ENCODE assay signal across 11 cellular contexts in genomic region chr22:50444663-50445062, GRCh38. TPM values are rescaled to one million over a fixed set of nuclear protein-coding genes. Genes with fewer than 3 reads are reported as not detected.
A peak's percentile ranks its signal among the peaks of the same experiment; 100 is the strongest.
DNase-seq lines count a peak whose midpoint lies in the region; ATAC-seq and TF ChIP-seq lines count a peak whose summit lies in the region.
"Had no signal": no experiment of that assay in that cellular context is flagged by ENCODE, and none has a peak within 500 bp of the region (broad histone marks: within the 10 kb centered on the region; RNA-seq: fewer than 3 reads in every experiment).

No MANE protein-coding gene starts in this region.

- ATAC-seq in SK-N-SH treated with all-trans-retinoic acid at 6 μM for 48 hours: peak; percentile 33

- no peak for TF ChIP-seq RAD21 in SK-N-SH (IDR thresholded peaks at IDR 0.05; ENCODE audit: low read length)

- POLR2A ChIA-PET in SK-N-SH (lab: Yijun Ruan, JAX): no interaction called here

- DNase-seq in SK-N-SH (no peak), adipocyte (ENCODE audit: low read depth) (peak; percentile 55), substantia nigra (lab: John Stamatoyannopoulos, UW) (peak in 1 of 49 donors; percentile 38), NCI-H2081 (lab: John Stamatoyannopoulos, UW) (no peak), cortex of kidney (lab: John Stamatoyannopoulos, UW) (no peak)
- DNase-seq in NK-92 treated with Interleukin-12 subunit alpha and Interleukin-12 subunit beta, amount 100 ng/mL, for 24 hours (lab: John Stamatoyannopoulos, UW): no peak
- DNase-seq: stimulated activated CD4-positive, alpha-beta T cell treated with anti-CD3 and anti-CD28 coated beads, Interleukin-2, amount 100 ng/mL, for 24 hours had no signal

- H3K27ac ChIP-seq in SK-N-SH (ENCODE audit: low read depth in 2 of 2, low read length in 1 of 2) (no peak overlapping the region), layer of hippocampus (ENCODE audit: low read depth, low read length) (peak overlapping the region; percentile 68), substantia nigra (ENCODE audit: low read depth, low read length, poor library complexity, severe bottlenecking) (peak overlapping the region; percentile 58)

- CTCF ChIA-PET in SK-N-SH (lab: Yijun Ruan, JAX): interaction anchor here (0.7 to 2.5 kb wide), 4 partner anchors 12 to 176 kb away, joined by 3 to 7 read pairs (median 4); no protein-coding TSS in a partner anchor

- H3K36me3 ChIP-seq in SK-N-SH (replicated peaks in 1 of 2; ENCODE audit: control insufficient read depth in 1 of 2, insufficient read depth in 2 of 2, low read length in 1 of 2): peaks cover 4 to 47% of the 10 kb centered on the region in 2 experiments
- H3K36me3 ChIP-seq in adipocyte (ENCODE audit: control insufficient read depth, insufficient read depth, low read length, severe bottlenecking): peaks cover 62% of the 10 kb centered on the region

- 100% methylated on average over 5 of the region's 5 CpGs for WGBS in SK-N-SH (ENCODE audit: low lambda C conversion rate)

- H3K27me3 ChIP-seq in SK-N-SH (ENCODE audit: insufficient read depth) (no peaks in the 10 kb centered on the region), adipocyte (replicated peaks; ENCODE audit: control insufficient read depth, insufficient read depth, low read length) (no peaks in the 10 kb centered on the region), layer of hippocampus (ENCODE audit: control insufficient read depth, insufficient read depth, low read length) (no peaks in the 10 kb centered on the region)

- TF ChIP-seq CTCF in SK-N-SH (IDR thresholded peaks at IDR 0.05): no peak

- TF ChIP-seq EP300 in SK-N-SH (IDR thresholded peaks at IDR 0.05; ENCODE audit: borderline replicate concordance in 1 of 2, low read depth in 1 of 2, low read length in 1 of 2): no peak

- no peaks in the 10 kb centered on the region for H3K9me2 ChIP-seq in SK-N-SH

- H4K20me1 ChIP-seq in SK-N-SH (ENCODE audit: insufficient read depth): peaks cover 10% of the 10 kb centered on the region; the same call in 1 of the 2 replicates

- H3K4me2 ChIP-seq in SK-N-SH: no peak overlapping the region

- no peak overlapping the region for H3K4me3 ChIP-seq in SK-N-SH (ENCODE audit: low read depth in 2 of 2, low read length in 1 of 2)
- H3K4me3 ChIP-seq in adipocyte (ENCODE audit: low read length): no peak overlapping the region

- H3K9me3 ChIP-seq in SK-N-SH (no peaks in the 10 kb centered on the region), adipocyte (ENCODE audit: control insufficient read depth, low read length) (no peaks in the 10 kb centered on the region)

- H3K4me1 ChIP-seq in SK-N-SH (ENCODE audit: control insufficient read depth in 1 of 2, insufficient read depth in 2 of 2, low read depth in 1 of 2, low read length in 1 of 2) (peaks cover 5 to 9% of the 10 kb centered on the region in 2 experiments; a peak in 1 of 4 replicates), adipocyte (ENCODE audit: control insufficient read depth, insufficient read depth, low read length) (peaks cover 21% of the 10 kb centered on the region)

- no peak overlapping the region for H3K9ac ChIP-seq in SK-N-SH
- no peak overlapping the region for H3K9ac ChIP-seq in adipocyte (ENCODE audit: low read length)

- H3K79me2 ChIP-seq in SK-N-SH (ENCODE audit: insufficient read depth): no peaks in the 10 kb centered on the region

- H2AFZ ChIP-seq in SK-N-SH (ENCODE audit: low read depth): no peak overlapping the region

- peaks cover 9% of the 10 kb centered on the region for H3F3A ChIP-seq in SK-N-SH (replicated peaks; ENCODE audit: insufficient read depth)

TF ChIP-seq in SK-N-SH treated with all-trans-retinoic acid at 6 μM for 48 hours, 23 proteins besides CTCF, POLR2A, EP300 and RAD21:
- TF ChIP-seq OSR1 (CRISPR knock-in tag; IDR thresholded peaks at IDR 0.05) (no peak), ARNTL (CRISPR knock-in tag; IDR thresholded peaks at IDR 0.05; ENCODE audit: borderline replicate concordance, low read depth) (no peak), ISL1 (CRISPR knock-in tag; IDR thresholded peaks at IDR 0.05) (no peak), PPARA (CRISPR knock-in tag; IDR thresholded peaks at IDR 0.05; ENCODE audit: borderline replicate concordance) (no peak), TCF4 (CRISPR knock-in tag; IDR thresholded peaks at IDR 0.05; ENCODE audit: borderline replicate concordance) (no peak)
- TF ChIP-seq, protein P1, sequence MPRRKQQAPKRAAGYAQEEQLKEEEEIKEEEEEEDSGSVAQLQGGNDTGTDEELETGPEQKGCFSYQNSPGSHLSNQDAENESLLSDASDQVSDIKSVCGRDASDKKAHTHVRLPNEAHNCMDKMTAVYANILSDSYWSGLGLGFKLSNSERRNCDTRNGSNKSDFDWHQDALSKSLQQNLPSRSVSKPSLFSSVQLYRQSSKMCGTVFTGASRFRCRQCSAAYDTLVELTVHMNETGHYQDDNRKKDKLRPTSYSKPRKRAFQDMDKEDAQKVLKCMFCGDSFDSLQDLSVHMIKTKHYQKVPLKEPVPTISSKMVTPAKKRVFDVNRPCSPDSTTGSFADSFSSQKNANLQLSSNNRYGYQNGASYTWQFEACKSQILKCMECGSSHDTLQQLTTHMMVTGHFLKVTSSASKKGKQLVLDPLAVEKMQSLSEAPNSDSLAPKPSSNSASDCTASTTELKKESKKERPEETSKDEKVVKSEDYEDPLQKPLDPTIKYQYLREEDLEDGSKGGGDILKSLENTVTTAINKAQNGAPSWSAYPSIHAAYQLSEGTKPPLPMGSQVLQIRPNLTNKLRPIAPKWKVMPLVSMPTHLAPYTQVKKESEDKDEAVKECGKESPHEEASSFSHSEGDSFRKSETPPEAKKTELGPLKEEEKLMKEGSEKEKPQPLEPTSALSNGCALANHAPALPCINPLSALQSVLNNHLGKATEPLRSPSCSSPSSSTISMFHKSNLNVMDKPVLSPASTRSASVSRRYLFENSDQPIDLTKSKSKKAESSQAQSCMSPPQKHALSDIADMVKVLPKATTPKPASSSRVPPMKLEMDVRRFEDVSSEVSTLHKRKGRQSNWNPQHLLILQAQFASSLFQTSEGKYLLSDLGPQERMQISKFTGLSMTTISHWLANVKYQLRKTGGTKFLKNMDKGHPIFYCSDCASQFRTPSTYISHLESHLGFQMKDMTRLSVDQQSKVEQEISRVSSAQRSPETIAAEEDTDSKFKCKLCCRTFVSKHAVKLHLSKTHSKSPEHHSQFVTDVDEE (CRISPR knock-in tag; IDR thresholded peaks at IDR 0.05): no peak

TF ChIP-seq in SK-N-SH, 30 proteins besides CTCF, POLR2A, EP300 and RAD21 (continues in another document):
- TF ChIP-seq FOXJ3 (CRISPR knock-in tag; IDR thresholded peaks at IDR 0.05) (no peak), SMC3 (IDR thresholded peaks at IDR 0.05; ENCODE audit: low read depth, low read length) (no peak), TEAD4 (IDR thresholded peaks at IDR 0.05; ENCODE audit: borderline replicate concordance, insufficient read depth) (no peak), RFX5 (IDR thresholded peaks at IDR 0.05; ENCODE audit: low read length) (no peak), POLR2AphosphoS5 (IDR thresholded peaks at IDR 0.05; ENCODE audit: low read depth, low read length) (no peak), YY1 (IDR thresholded peaks at IDR 0.05; ENCODE audit: low read depth) (no peak), FOSL2 (IDR thresholded peaks at IDR 0.05; ENCODE audit: borderline replicate concordance, low read depth) (no peak), CHD2 (IDR thresholded peaks at IDR 0.05; ENCODE audit: low read length, partially characterized antibody) (no peak), USF2 (IDR thresholded peaks at IDR 0.05; ENCODE audit: borderline replicate concordance, low read depth, low read length) (no peak), TAF1 (IDR thresholded peaks at IDR 0.05; ENCODE audit: borderline replicate concordance, low read depth, low read length) (no peak), RXRA (IDR thresholded peaks at IDR 0.05; ENCODE audit: borderline replicate concordance, low read depth) (no peak), RCOR1 (IDR thresholded peaks at IDR 0.05; ENCODE audit: low read length) (no peak), MXI1 (IDR thresholded peaks at IDR 0.05; ENCODE audit: low read depth, low read length) (no peak), JUND (IDR thresholded peaks at IDR 0.05) (no peak)
- TF ChIP-seq, protein P2, sequence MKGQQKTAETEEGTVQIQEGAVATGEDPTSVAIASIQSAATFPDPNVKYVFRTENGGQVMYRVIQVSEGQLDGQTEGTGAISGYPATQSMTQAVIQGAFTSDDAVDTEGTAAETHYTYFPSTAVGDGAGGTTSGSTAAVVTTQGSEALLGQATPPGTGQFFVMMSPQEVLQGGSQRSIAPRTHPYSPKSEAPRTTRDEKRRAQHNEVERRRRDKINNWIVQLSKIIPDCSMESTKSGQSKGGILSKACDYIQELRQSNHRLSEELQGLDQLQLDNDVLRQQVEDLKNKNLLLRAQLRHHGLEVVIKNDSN (IDR thresholded peaks at IDR 0.05; ENCODE audit: borderline replicate concordance, low read depth): no peak
- TF ChIP-seq, protein P3, sequence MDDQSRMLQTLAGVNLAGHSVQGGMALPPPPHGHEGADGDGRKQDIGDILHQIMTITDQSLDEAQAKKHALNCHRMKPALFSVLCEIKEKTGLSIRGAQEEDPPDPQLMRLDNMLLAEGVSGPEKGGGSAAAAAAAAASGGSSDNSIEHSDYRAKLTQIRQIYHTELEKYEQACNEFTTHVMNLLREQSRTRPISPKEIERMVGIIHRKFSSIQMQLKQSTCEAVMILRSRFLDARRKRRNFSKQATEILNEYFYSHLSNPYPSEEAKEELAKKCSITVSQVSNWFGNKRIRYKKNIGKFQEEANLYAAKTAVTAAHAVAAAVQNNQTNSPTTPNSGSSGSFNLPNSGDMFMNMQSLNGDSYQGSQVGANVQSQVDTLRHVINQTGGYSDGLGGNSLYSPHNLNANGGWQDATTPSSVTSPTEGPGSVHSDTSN (IDR thresholded peaks at IDR 0.05): no peak

RNA-seq across cellular contexts. Expression of gene SBF1, which starts 30.2 kb away (rescaled TPM):
- polyA plus RNA-seq in SK-N-SH (2012; rRNA removed): 24.2 and 29.1 TPM in 2 replicates
- 7.5 and 15.9 TPM in 2 replicates for polyA plus RNA-seq in SK-N-SH (2012; cell fraction: cytosol; rRNA removed)
- 95.7 and 113 TPM in 2 replicates for polyA plus RNA-seq in SK-N-SH (2012; cell fraction: nucleus; rRNA removed)

RNA-seq across cellular contexts. Expression of gene ADM2, which starts 36.7 kb away (rescaled TPM):
- 0.49 and 0.61 TPM in 2 replicates for polyA plus RNA-seq in SK-N-SH (2012; rRNA removed)
- 0.42 and 0.54 TPM in 2 replicates for polyA plus RNA-seq in SK-N-SH (2012; cell fraction: cytosol; rRNA removed)
- 1.4 TPM in 2 replicates for polyA plus RNA-seq in SK-N-SH (2012; cell fraction: nucleus; rRNA removed)
- polyA plus RNA-seq: CD14-positive monocyte had no signal

RNA-seq across cellular contexts. Expression of gene MIOX, which starts 42.0 kb away (rescaled TPM):
- polyA plus RNA-seq in SK-N-SH (2012; rRNA removed): 0.05 and 0.06 TPM in 2 replicates
- polyA plus RNA-seq in SK-N-SH (2012; cell fraction: cytosol; rRNA removed): not detected in 2 replicates
- 0.27 and 0.43 TPM in 2 replicates for polyA plus RNA-seq in SK-N-SH (2012; cell fraction: nucleus; rRNA removed)
- polyA plus RNA-seq: CD14-positive monocyte, esophagus had no signal

Comparison
In these comparisons a context has a peak if more than half of its experiments do, and no peak if none do; other contexts are left out.
1. H3K27ac ChIP-seq: peak in layer of hippocampus (single experiment) and substantia nigra (single experiment); none in SK-N-SH (0 of 2).